Comparison of ENCODE assay signal across 28 cellular contexts in genomic region chr3:183180765-183181295, GRCh38. TPM values are rescaled to one million over a fixed set of nuclear protein-coding genes. Genes with fewer than 3 reads are reported as not detected.
"Had no signal": no experiment of that assay in that cellular context is flagged by ENCODE, and none has a peak within 500 bp of the region (broad histone marks: within the 10 kb centered on the region; RNA-seq: fewer than 3 reads in every experiment).

No MANE protein-coding gene starts in this region.

- H3K27me3 ChIP-seq: adrenal gland, uterus had no signal

- H3K4me3 ChIP-seq: adrenal gland, body of pancreas, cardiac muscle cell, gastrocnemius medialis, spleen, thoracic aorta, uterus had no signal

- ATAC-seq: activated CD4-positive, alpha-beta T cell treated with anti-CD3 and anti-CD28 coated beads for 36 hours; activated naive CD4-positive, alpha-beta T cell treated with anti-CD3 and anti-CD28 coated beads, Interleukin-2, amount 50 U/mL, for 72 hours; activated T-cell treated with anti-CD3 and anti-CD28 coated beads, Interleukin-2, amount 50 U/mL, for 4 hours; body of pancreas; effector memory CD8-positive, alpha-beta T cell; gastrocnemius medialis; left lung; lower lobe of right lung; right cardiac atrium; stimulated activated naive CD8-positive, alpha-beta T cell treated with anti-CD3 and anti-CD28 coated beads, Interleukin-15, Interleukin-2, amounts not matched to agents 100 U/mL and 50 U/mL, for 24 hours had no signal

- H3K9me3 ChIP-seq: adrenal gland, body of pancreas, gastrocnemius medialis, left lung, lower lobe of right lung, spleen, thoracic aorta, uterus had no signal

- H3K27ac ChIP-seq: adrenal gland, body of pancreas, cardiac muscle cell, gastrocnemius medialis, left lung, lower lobe of right lung, spleen, thoracic aorta, uterus had no signal

- FAIRE-seq: islet of Langerhans had no signal

- H3K4me3 Mint-ChIP-seq: activated B cell treated with CpG ODN at 0.5 μM for 24 hours; activated T-cell treated with anti-CD3 and anti-CD28 coated beads, Interleukin-2, amount 50 U/mL, for 4 hours had no signal

- DNase-seq: activated B cell treated with CpG ODN at 0.5 μM for 24 hours; activated CD4-positive, alpha-beta T cell treated with anti-CD3 and anti-CD28 coated beads for 36 hours; activated CD4-positive, alpha-beta T cell treated with anti-CD3 and anti-CD28 coated beads, Interleukin-2, amount 50 U/mL, for 48 hours; activated T-cell treated with anti-CD3 and anti-CD28 coated beads, Interleukin-2, amount 50 U/mL, for 4 hours; adrenal gland; aorta; body of pancreas; cortex of kidney; effector memory CD8-positive, alpha-beta T cell; erythroblast; gastrocnemius medialis; left lung; lower lobe of right lung; occipital lobe; right cardiac atrium; spleen; stimulated activated naive CD8-positive, alpha-beta T cell treated with anti-CD3 and anti-CD28 coated beads, Interleukin-15, Interleukin-2, amounts not matched to agents 100 U/mL and 50 U/mL, for 24 hours; SW 1271; T-helper 2 cell; trophoblast cell; uterus had no signal

- H3K27ac Mint-ChIP-seq: activated B cell treated with CpG ODN at 0.5 μM for 24 hours; activated CD4-positive, alpha-beta T cell treated with anti-CD3 and anti-CD28 coated beads for 36 hours; activated naive CD4-positive, alpha-beta T cell treated with anti-CD3 and anti-CD28 coated beads, Interleukin-2, amount 50 U/mL, for 72 hours; activated T-helper 2 cell treated with anti-CD3 and anti-CD28 coated beads, Interferon-gamma antibody, Interleukin-2, Interleukin-4, amounts not matched to agents 10 μg/mL and 5 μg/mL and 100 μg/mL, durations not matched to agents 14 hours and 24 hours and 36 hours; nephron progenitor cell had no signal

- H3K9me3 Mint-ChIP-seq: activated B cell treated with CpG ODN at 0.5 μM for 24 hours; activated naive CD4-positive, alpha-beta T cell treated with anti-CD3 and anti-CD28 coated beads, Interleukin-2, amount 50 U/mL, for 72 hours; activated T-cell treated with anti-CD3 and anti-CD28 coated beads, Interleukin-2, amount 50 U/mL, for 4 hours; activated T-helper 2 cell treated with anti-CD3 and anti-CD28 coated beads, Interferon-gamma antibody, Interleukin-2, Interleukin-4, amounts not matched to agents 10 μg/mL and 5 μg/mL and 100 μg/mL, durations not matched to agents 14 hours and 24 hours and 36 hours; effector memory CD8-positive, alpha-beta T cell; nephron progenitor cell had no signal

- H3K36me3 ChIP-seq: adrenal gland, cardiac muscle cell, gastrocnemius medialis, left lung, lower lobe of right lung, spleen, thoracic aorta, uterus had no signal

- H3K36me3 Mint-ChIP-seq: activated naive CD4-positive, alpha-beta T cell treated with anti-CD3 and anti-CD28 coated beads, Interleukin-2, amount 50 U/mL, for 72 hours had no signal

RNA-seq across cellular contexts. Expression of gene LAMP3, which starts 18.3 kb away (rescaled TPM):
- total RNA-seq: gastrocnemius medialis, mesenteric fat pad, occipital lobe, thoracic aorta had no signal
- polyA plus RNA-seq: cardiac muscle cell had no signal
